In the genomic region with DNA sequence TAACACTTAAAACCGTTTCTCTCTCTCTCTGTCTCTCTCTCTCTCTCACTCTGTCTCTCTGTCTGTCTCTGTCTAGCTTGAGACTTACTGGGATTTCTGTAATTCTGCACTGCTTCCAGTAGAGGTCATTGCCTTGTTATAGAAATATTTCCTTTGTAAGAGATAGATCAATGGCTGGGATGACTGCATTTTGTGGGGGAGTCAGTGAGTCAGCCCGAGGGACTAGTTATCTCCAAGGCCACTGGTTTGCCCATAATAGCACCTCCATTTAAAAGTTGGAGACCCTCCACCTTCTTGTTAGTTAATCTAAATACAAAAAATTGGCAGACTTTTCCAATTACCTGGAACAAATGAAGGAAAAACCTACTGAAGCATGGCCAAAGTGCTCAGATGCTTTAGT, we compare ENCODE assay signal across 8 cellular contexts.
DNase-seq lines count a peak whose midpoint lies in the region; ATAC-seq, FAIRE-seq and TF ChIP-seq lines count a peak whose summit lies in the region.

No MANE protein-coding gene starts in this region.

- H3K4me1 ChIP-seq in KMS-11 (ENCODE audit: low read depth, poor library complexity, severe bottlenecking): no peaks in the 10 kb centered on the region
- peaks cover 14% of the 10 kb centered on the region for H3K4me1 ChIP-seq in astrocyte (ENCODE audit: insufficient read depth, low read length)
- H3K4me1 ChIP-seq in vagina: no peaks in the 10 kb centered on the region

- H2AFZ ChIP-seq in KMS-11 (ENCODE audit: low read depth) (no peak overlapping the region), astrocyte (ENCODE audit: low read depth, low read length) (no peak overlapping the region)

- peak overlapping the region; percentile 92 for H3K27ac Mint-ChIP-seq in astrocyte (ENCODE audit: unreplicated experiment)

- H3K4me2 ChIP-seq in KMS-11 (no peak overlapping the region), astrocyte (ENCODE audit: low read length) (peak overlapping the region; percentile 55)

- no peaks in the 10 kb centered on the region for H4K20me1 ChIP-seq in KMS-11 (ENCODE audit: insufficient read depth)
- H4K20me1 ChIP-seq in astrocyte (ENCODE audit: insufficient read depth, low read length): no peaks in the 10 kb centered on the region

- no peak for FAIRE-seq in astrocyte (lab: Jason Lieb, UNC)

- no peak overlapping the region for H3K27ac ChIP-seq in KMS-11
- no peak overlapping the region for H3K27ac ChIP-seq in astrocyte (ENCODE audit: low read depth, low read length)
- no peak overlapping the region for H3K27ac ChIP-seq in vagina

- ATAC-seq in omental fat pad (ENCODE audit: low FRiP score): no peak

- DNase-seq in activated CD4-positive, alpha-beta T cell treated with anti-CD3 and anti-CD28 coated beads for 48 hours: peak; percentile 4
- DNase-seq in activated CD4-positive, alpha-beta T cell treated with anti-CD3 and anti-CD28 coated beads for 4 hours: no peak
- DNase-seq in H4 (ENCODE audit: low spot score) (peak; percentile 10), astrocyte (ENCODE audit: low read depth) (peak; percentile 66), myocyte (ENCODE audit: low read depth) (peak; percentile 3), omental fat pad (ENCODE audit: low spot score) (no peak), vagina (ENCODE audit: extremely low spot score in 2 of 2) (no peak)

- H3K4me3 Mint-ChIP-seq in astrocyte (ENCODE audit: unreplicated experiment): no peak overlapping the region

- intact Hi-C loops in vagina (cut with DNase I): no loop called here

- H3K9me3 ChIP-seq in astrocyte (ENCODE audit: insufficient read depth, low read depth, low read length): no peaks in the 10 kb centered on the region
- H3K9me3 ChIP-seq in vagina: no peaks in the 10 kb centered on the region

- no peak overlapping the region for H3K9ac ChIP-seq in KMS-11
- H3K9ac ChIP-seq in astrocyte (ENCODE audit: low read length): no peak overlapping the region

- H3K27me3 Mint-ChIP-seq in astrocyte (ENCODE audit: low read depth, unreplicated experiment): no peaks in the 10 kb centered on the region

- no peaks in the 10 kb centered on the region for H3K36me3 ChIP-seq in KMS-11 (ENCODE audit: insufficient read depth)
- H3K36me3 ChIP-seq in astrocyte (ENCODE audit: insufficient read depth, low read length): no peaks in the 10 kb centered on the region
- H3K36me3 ChIP-seq in vagina: no peaks in the 10 kb centered on the region

- TF ChIP-seq POLR2A in vagina (IDR thresholded peaks at IDR 0.05): no peak

- H3K4me1 Mint-ChIP-seq in astrocyte (ENCODE audit: low read depth, unreplicated experiment): peaks cover 35% of the 10 kb centered on the region

- TF ChIP-seq CTCF in KMS-11 (conservative IDR thresholded peaks at IDR 0.05; ENCODE audit: low read depth, low read length) (peak; percentile 84), astrocyte (IDR thresholded peaks at IDR 0.05; ENCODE audit: insufficient read depth, low read depth, low read length) (peak; percentile 71), omental fat pad (IDR thresholded peaks at IDR 0.05) (no peak), vagina (IDR thresholded peaks at IDR 0.05) (no peak)

- H3K27me3 ChIP-seq in KMS-11 (ENCODE audit: insufficient read depth, low read depth): no peaks in the 10 kb centered on the region
- H3K27me3 ChIP-seq in astrocyte (ENCODE audit: insufficient read depth, low read length): no peaks in the 10 kb centered on the region
- no peaks in the 10 kb centered on the region for H3K27me3 ChIP-seq in vagina

- H3K79me2 ChIP-seq in KMS-11 (ENCODE audit: insufficient read depth, low read depth): no peaks in the 10 kb centered on the region
- no peaks in the 10 kb centered on the region for H3K79me2 ChIP-seq in astrocyte (ENCODE audit: insufficient read depth, low read length)

- no peak overlapping the region for H3K4me3 ChIP-seq in KMS-11 (IDR thresholded peaks at IDR 0.05; ENCODE audit: insufficient read depth, low read depth, low read length)
- H3K4me3 ChIP-seq in astrocyte (ENCODE audit: insufficient read depth, low read depth, low read length): no peak overlapping the region
- no peak overlapping the region for H3K4me3 ChIP-seq in vagina

- no peaks in the 10 kb centered on the region for H3K9me3 Mint-ChIP-seq in astrocyte (ENCODE audit: unreplicated experiment)

- H3K36me3 Mint-ChIP-seq in astrocyte (ENCODE audit: low read depth, unreplicated experiment): no peaks in the 10 kb centered on the region

Comparison
In these comparisons a context has a peak if more than half of its experiments do, and no peak if none do; other contexts are left out.
1. DNase-seq: peak in activated CD4-positive, alpha-beta T cell treated with anti-CD3 and anti-CD28 coated beads for 48 hours (single experiment), H4 (single experiment), astrocyte (single experiment) and myocyte (single experiment); none in activated CD4-positive, alpha-beta T cell treated with anti-CD3 and anti-CD28 coated beads for 4 hours (0 of 2), omental fat pad (single experiment) and vagina (0 of 2).
2. CTCF ChIP-seq: peak in KMS-11 (single experiment) and astrocyte (single experiment); none in omental fat pad (0 of 3) and vagina (0 of 3).